1 cellular context compared by ENCODE assay signal in genomic region chr6:7390218-7390878, GRCh38.
TF ChIP-seq lines count a peak whose summit lies in the region.

No MANE protein-coding gene starts in this region.

TF ChIP-seq in GM23338, 12 proteins besides CTCF, POLR2A, EP300 and RAD21 (continued from another document):
- TF ChIP-seq ZNF462 (CRISPR knock-in tag; IDR thresholded peaks at IDR 0.05) (no peak), EZH2phosphoT487 (IDR thresholded peaks at IDR 0.05; ENCODE audit: unreplicated experiment) (no peak), REST (IDR thresholded peaks at IDR 0.05; ENCODE audit: unreplicated experiment) (no peak), ZNF331 (CRISPR knock-in tag; IDR thresholded peaks at IDR 0.05; ENCODE audit: low read depth) (no peak), POLR2AphosphoS5 (IDR thresholded peaks at IDR 0.05; ENCODE audit: low read depth) (no peak)
TF ChIP-seq in GM23338: peak in this region for 0.
